ENCODE assay signal across 17 cellular contexts in the genomic region with DNA sequence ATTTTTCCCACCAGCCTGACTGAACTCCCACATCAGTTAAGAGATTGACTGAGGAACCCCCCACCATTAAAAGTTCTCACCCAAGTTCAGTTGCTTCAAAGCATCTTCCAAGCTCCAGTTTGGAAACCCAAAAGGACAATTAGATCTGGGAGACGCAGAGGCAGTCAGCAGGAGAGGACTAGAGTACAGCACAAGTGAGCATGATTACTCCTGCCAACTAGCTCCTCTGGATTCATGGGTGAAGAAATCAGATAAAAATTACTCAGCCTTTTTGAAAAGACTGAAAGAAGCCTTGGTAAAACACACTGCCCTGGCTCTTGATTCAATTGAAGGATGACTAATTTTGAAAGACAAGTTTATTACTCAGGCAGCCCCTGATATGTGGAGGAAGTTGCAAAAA.
DNase-seq lines count a peak whose midpoint lies in the region; ATAC-seq and TF ChIP-seq lines count a peak whose summit lies in the region.
"Had no signal": no experiment of that assay in that cellular context is flagged by ENCODE, and none has a peak within 500 bp of the region (broad histone marks: within the 10 kb centered on the region; RNA-seq: fewer than 3 reads in every experiment).

No MANE protein-coding gene starts in this region.

- RAD21 ChIA-PET in HCT116 (lab: Charles Lee; ENCODE audit: low non-redundant PET in 1 of 2, low total read pairs in 2 of 2, uncharacterized antibody in 2 of 2, unreplicated experiment in 2 of 2) = no interaction called here

- no peak for TF ChIP-seq CTCF in GM23338 (conservative IDR thresholded peaks at IDR 0.05; ENCODE audit: low read depth in 2 of 2)
- TF ChIP-seq CTCF in HCT116 (IDR thresholded peaks at IDR 0.05 in 2 of 3, conservative IDR thresholded peaks at IDR 0.05 in 1 of 3; ENCODE audit: borderline replicate concordance in 1 of 3, insufficient read depth in 1 of 3, low read depth in 2 of 3, low read length in 2 of 3) = no peak
- no peak for TF ChIP-seq CTCF in OCI-LY7 (conservative IDR thresholded peaks at IDR 0.05; ENCODE audit: low read length)
- no peak for TF ChIP-seq CTCF in choroid plexus epithelial cell (conservative IDR thresholded peaks at IDR 0.05; ENCODE audit: low read depth, low read length)
- TF ChIP-seq CTCF in lower lobe of right lung (IDR thresholded peaks at IDR 0.05) = no peak

- BruUV-seq in HCT116 (replicated peaks; lab: Mats Ljungman, UMichigan) (no TSS peak), OCI-LY7 (replicated peaks; lab: Mats Ljungman, UMichigan) (no TSS peak)

- no peaks in the 10 kb centered on the region for H3K4me1 Mint-ChIP-seq in GM23338
- H3K4me1 Mint-ChIP-seq: B cell; CD4-positive, CD25-positive, alpha-beta regulatory T cell had no signal

- no peaks in the 10 kb centered on the region for H3K4me1 ChIP-seq in GM23338 (ENCODE audit: insufficient read depth)
- H3K4me1 ChIP-seq in HCT116 (ENCODE audit: control insufficient read depth in 1 of 2, insufficient read depth in 2 of 2, low read length in 2 of 2) = no peaks in the 10 kb centered on the region
- H3K4me1 ChIP-seq in OCI-LY7 (ENCODE audit: insufficient read depth, low read length, poor library complexity, severe bottlenecking) = no peaks in the 10 kb centered on the region
- no peaks in the 10 kb centered on the region for H3K4me1 ChIP-seq in lower lobe of right lung
- H3K4me1 ChIP-seq: BLaER1 had no signal

- peaks cover 2% of the 10 kb centered on the region for H3K27me3 Mint-ChIP-seq in GM23338 (ENCODE audit: insufficient read depth, low read depth, poor library complexity)
- H3K27me3 Mint-ChIP-seq: B cell; CD4-positive, CD25-positive, alpha-beta regulatory T cell had no signal

- H3K79me2 ChIP-seq in GM23338 (replicated peaks; ENCODE audit: insufficient read depth) = no peaks in the 10 kb centered on the region
- no peaks in the 10 kb centered on the region for H3K79me2 ChIP-seq in HCT116 (ENCODE audit: insufficient read depth, low read length)
- H3K79me2 ChIP-seq in OCI-LY7 (ENCODE audit: insufficient read depth, low read depth, low read length) = no peaks in the 10 kb centered on the region

- H3K27ac ChIP-seq in GM23338 (ENCODE audit: low read depth) = no peak overlapping the region
- H3K27ac ChIP-seq in HCT116 (ENCODE audit: low read depth, low read length) = no peak overlapping the region
- no peak overlapping the region for H3K27ac ChIP-seq in OCI-LY7 (ENCODE audit: low read depth, low read length, poor library complexity, severe bottlenecking)
- no peak overlapping the region for H3K27ac ChIP-seq in lower lobe of right lung
- H3K27ac ChIP-seq: BLaER1, C4-2B had no signal

- ATAC-seq in GM23338 = no peak
- no peak for ATAC-seq in HCT116
- no peak for ATAC-seq in lower lobe of right lung
- ATAC-seq: CD8-positive, alpha-beta T cell had no signal

- H3K4me2 ChIP-seq in GM23338 = no peak overlapping the region
- no peak overlapping the region for H3K4me2 ChIP-seq in HCT116 (ENCODE audit: low read length)
- no peak overlapping the region for H3K4me2 ChIP-seq in OCI-LY7 (ENCODE audit: low read length)
- H3K4me2 ChIP-seq: BLaER1 had no signal

- no peaks in the 10 kb centered on the region for H4K20me1 ChIP-seq in GM23338 (replicated peaks; ENCODE audit: insufficient read depth)
- no peaks in the 10 kb centered on the region for H4K20me1 ChIP-seq in HCT116 (ENCODE audit: insufficient read depth)
- no peaks in the 10 kb centered on the region for H4K20me1 ChIP-seq in OCI-LY7 (ENCODE audit: insufficient read depth, low read length)
- H4K20me1 ChIP-seq: BLaER1 had no signal

- DNase-seq in GM23338 (ENCODE audit: low spot score) (peak; percentile 8), HCT116 (ENCODE audit: low read depth, low spot score) (no peak), OCI-LY7 (ENCODE audit: low spot score) (peak; percentile 18), choroid plexus epithelial cell (ENCODE audit: low read depth) (peak; percentile 13), head of caudate nucleus (no peak), AG20443 (ENCODE audit: low spot score) (no peak), lower lobe of right lung (no peak), kidney tubule cell (ENCODE audit: low spot score) (no peak)
- DNase-seq: CD4-positive, CD25-positive, alpha-beta regulatory T cell; CD8-positive, alpha-beta T cell; DMS 273 treated with DMSO at 0.1 percent for 48 hours; DND-41; H7; HCEC 1CT had no signal

- no peak overlapping the region for H3K27ac Mint-ChIP-seq in GM23338
- H3K27ac Mint-ChIP-seq: B cell; CD4-positive, CD25-positive, alpha-beta regulatory T cell; CD8-positive, alpha-beta T cell had no signal

- H3K36me3 ChIP-seq in GM23338 (ENCODE audit: insufficient read depth) (peaks cover 19% of the 10 kb centered on the region), HCT116 (ENCODE audit: control insufficient read depth in 1 of 2, insufficient read depth in 2 of 2, low read length in 2 of 2) (no peaks in the 10 kb centered on the region), OCI-LY7 (ENCODE audit: insufficient read depth, low read length) (peaks cover 9% of the 10 kb centered on the region; the same call in 1 of the 2 replicates), lower lobe of right lung (no peaks in the 10 kb centered on the region)
- H3K36me3 ChIP-seq: BLaER1 had no signal

- no peaks in the 10 kb centered on the region for H3F3A ChIP-seq in GM23338 (replicated peaks; ENCODE audit: low read depth)

- H3K27me3 ChIP-seq in GM23338 (ENCODE audit: insufficient read depth) (no peaks in the 10 kb centered on the region), HCT116 (ENCODE audit: insufficient read depth, low read length) (no peaks in the 10 kb centered on the region), lower lobe of right lung (ENCODE audit: low read depth) (no peaks in the 10 kb centered on the region)
- H3K27me3 ChIP-seq: BLaER1 had no signal

- POLR2A ChIA-PET in HCT116 (lab: Charles Lee) (no interaction called here), OCI-LY7 (lab: Charles Lee) (no interaction called here)

- intact Hi-C loops in HCT116 (cut with micrococcal nuclease) (no loop called here), OCI-LY7 (cut with micrococcal nuclease; ENCODE audit: unreplicated experiment) (no loop called here), head of caudate nucleus (cut with DNase I) (no loop called here), lower lobe of right lung (cut with DNase I) (no loop called here)

- H3K36me3 Mint-ChIP-seq in GM23338 (ENCODE audit: low read depth) = peaks cover 31% of the 10 kb centered on the region
- H3K36me3 Mint-ChIP-seq: CD4-positive, CD25-positive, alpha-beta regulatory T cell; CD8-positive, alpha-beta T cell had no signal

- no peaks in the 10 kb centered on the region; a peak in 1 of 4 replicates for H3K9me3 ChIP-seq in HCT116 (ENCODE audit: control insufficient read depth in 1 of 2, insufficient read depth in 1 of 2, low read depth in 1 of 2, low read length in 2 of 2)
- peaks cover 42% of the 10 kb centered on the region; the same call in 1 of the 2 replicates for H3K9me3 ChIP-seq in OCI-LY7 (ENCODE audit: low read length)
- H3K9me3 ChIP-seq in lower lobe of right lung = peaks cover 32% of the 10 kb centered on the region

- H3K4me3 Mint-ChIP-seq in GM23338 = no peak overlapping the region
- H3K4me3 Mint-ChIP-seq: B cell; CD4-positive, CD25-positive, alpha-beta regulatory T cell; CD8-positive, alpha-beta T cell had no signal

- H3K4me3 ChIP-seq in GM23338 (no peak overlapping the region), HCT116 (replicated peaks in 1 of 2; ENCODE audit: low read depth in 1 of 2, low read length in 2 of 2) (no peak overlapping the region), OCI-LY7 (ENCODE audit: low read depth, low read length, poor library complexity, severe bottlenecking) (no peak overlapping the region), choroid plexus epithelial cell (ENCODE audit: low read depth, low read length) (no peak overlapping the region), lower lobe of right lung (no peak overlapping the region)
- H3K4me3 ChIP-seq: BLaER1 had no signal

- H3K9me2 ChIP-seq in GM23338 (ENCODE audit: insufficient read depth) (no peaks in the 10 kb centered on the region), HCT116 (ENCODE audit: insufficient read depth) (no peaks in the 10 kb centered on the region), OCI-LY7 (ENCODE audit: insufficient read depth, low read length) (no peaks in the 10 kb centered on the region)

- peaks cover 55% of the 10 kb centered on the region for H3K9me3 Mint-ChIP-seq in GM23338

- TF ChIP-seq POLR2A in HCT116 (IDR thresholded peaks at IDR 0.05; ENCODE audit: borderline replicate concordance, extremely low read depth, insufficient read depth, insufficient read length) = no peak

- CTCF ChIA-PET in HCT116 (lab: Charles Lee) = no interaction called here
- CTCF ChIA-PET in OCI-LY7 (lab: Charles Lee; ENCODE audit: unreplicated experiment) = no interaction called here

- no peak for TF ChIP-seq RAD21 in HCT116 (IDR thresholded peaks at IDR 0.05; ENCODE audit: low read depth)

- no peak overlapping the region for H3K9ac ChIP-seq in HCT116 (ENCODE audit: low read length)
- H3K9ac ChIP-seq: BLaER1 had no signal

- H2AFZ ChIP-seq in GM23338 (no peak overlapping the region), HCT116 (ENCODE audit: low read depth, low read length, poor library complexity, severe bottlenecking) (no peak overlapping the region), OCI-LY7 (ENCODE audit: low read length) (no peak overlapping the region)

TF ChIP-seq in GM23338, 12 proteins besides CTCF, POLR2A, EP300 and RAD21:
- TF ChIP-seq, protein P1, sequence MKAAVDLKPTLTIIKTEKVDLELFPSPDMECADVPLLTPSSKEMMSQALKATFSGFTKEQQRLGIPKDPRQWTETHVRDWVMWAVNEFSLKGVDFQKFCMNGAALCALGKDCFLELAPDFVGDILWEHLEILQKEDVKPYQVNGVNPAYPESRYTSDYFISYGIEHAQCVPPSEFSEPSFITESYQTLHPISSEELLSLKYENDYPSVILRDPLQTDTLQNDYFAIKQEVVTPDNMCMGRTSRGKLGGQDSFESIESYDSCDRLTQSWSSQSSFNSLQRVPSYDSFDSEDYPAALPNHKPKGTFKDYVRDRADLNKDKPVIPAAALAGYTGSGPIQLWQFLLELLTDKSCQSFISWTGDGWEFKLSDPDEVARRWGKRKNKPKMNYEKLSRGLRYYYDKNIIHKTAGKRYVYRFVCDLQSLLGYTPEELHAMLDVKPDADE (IDR thresholded peaks at IDR 0.05) = no peak

TF ChIP-seq in HCT116, 20 proteins besides CTCF, POLR2A, EP300 and RAD21:
- TF ChIP-seq CBX3 (IDR thresholded peaks at IDR 0.05; ENCODE audit: low read depth) = peak; percentile 23; the same call in 1 of the 2 replicates
- TF ChIP-seq TCF7L2 (IDR thresholded peaks at IDR 0.05; ENCODE audit: borderline replicate concordance, extremely low read depth, insufficient read depth, insufficient read length) = no peak

Comparison
In these comparisons a context has a peak if more than half of its experiments do, and no peak if none do; other contexts are left out.
1. DNase-seq: peak in GM23338 (single experiment), OCI-LY7 (single experiment) and choroid plexus epithelial cell (single experiment); none in HCT116 (single experiment), head of caudate nucleus (0 of 42), AG20443 (single experiment), lower lobe of right lung (single experiment) and kidney tubule cell (single experiment).